Comparison of ENCODE assay signal across 1 cellular context in genomic region chr7:130294314-130294713, GRCh38.
A peak's percentile ranks its signal among the peaks of the same experiment; 100 is the strongest.
TF ChIP-seq lines count a peak whose summit lies in the region.

No MANE protein-coding gene starts in this region.

TF ChIP-seq in IMR-90, 13 proteins besides CTCF, POLR2A, EP300 and RAD21:
- TF ChIP-seq CEBPB (IDR thresholded peaks at IDR 0.05; ENCODE audit: low read depth, low read length), result peak; percentile 89
- no peak for TF ChIP-seq NFE2L2 (IDR thresholded peaks at IDR 0.05; ENCODE audit: low read depth, low read length)
- no peak for TF ChIP-seq SMC3 (IDR thresholded peaks at IDR 0.05; ENCODE audit: low read depth, low read length)
- 0 out of 2 replicates have a peak, but pooled peaks have one; percentile 10 for TF ChIP-seq FOS (IDR thresholded peaks at IDR 0.05; ENCODE audit: low read depth, low read length)
